ENCODE assay signal across 8 cellular contexts in genomic region chr6:109482913-109483743, GRCh38. TPM values are rescaled to one million over a fixed set of nuclear protein-coding genes. Genes with fewer than 3 reads are reported as not detected.
DNase-seq lines count a peak whose midpoint lies in the region; ATAC-seq lines count a peak whose summit lies in the region.

TSS of gene ZBTB24 (minus strand) at chr6:109483219. CDS start at chr6:109482026, 1,193 bp downstream.

- H3K9me3 ChIP-seq in ectodermal cell (ENCODE audit: control insufficient read depth, low read length) = no peaks in the 10 kb centered on the region

- H3K4me1 ChIP-seq in ectodermal cell (ENCODE audit: control insufficient read depth, insufficient read depth, low read length) = peaks cover 16% of the 10 kb centered on the region

- peaks cover 12% of the 10 kb centered on the region for H3K36me3 ChIP-seq in ectodermal cell (ENCODE audit: control insufficient read depth, insufficient read depth, low read length)

- peak within 1 kb of the TSS; percentile 93 for H3K4me3 ChIP-seq in ectodermal cell (ENCODE audit: insufficient read depth, low read depth, low read length)

- peaks cover 5% of the 10 kb centered on the region for H3K27me3 ChIP-seq in ectodermal cell (ENCODE audit: control insufficient read depth, insufficient read depth, low read length, poor library complexity, severe bottlenecking)

- ATAC-seq in GM19467 (IDR thresholded peaks at IDR 0.05; ENCODE audit: unreplicated experiment) = peak; percentile 83

- 0 to 1% methylated on average over 83 to 95 of the region's 98 CpGs for WGBS in ectodermal cell, 2 experiments

- H3K27ac ChIP-seq in ectodermal cell (ENCODE audit: insufficient read depth, low read depth, low read length, poor library complexity, severe bottlenecking) = peak within 1 kb of the TSS; percentile 31

- DNase-seq in COLO668 (lab: John Stamatoyannopoulos, UW; ENCODE audit: unreplicated experiment) (peak; percentile 91), HPDE6-E6E7 (ENCODE audit: extremely low spot score) (peak; percentile 86), medulla oblongata (ENCODE audit: extremely low spot score) (peak; percentile 92)
- peak; percentile 92 for DNase-seq in NK-92 treated with Interleukin-12 subunit alpha and Interleukin-12 subunit beta, amount 100 ng/mL, for 24 hours (lab: John Stamatoyannopoulos, UW)
- peak; percentile 68 to 74 for DNase-seq in activated CD8-positive, alpha-beta memory T cell treated with anti-CD3 and anti-CD28 coated beads for 1 hour (ENCODE audit: extremely low read depth in 1 of 2, low read depth in 1 of 2)
- DNase-seq in stimulated activated CD4-positive, alpha-beta T cell treated with anti-CD3 and anti-CD28 coated beads, TNF-alpha, amount 100 ng/mL, for 4 hours (ENCODE audit: low read depth in 3 of 3) = peak; percentile 74 to 81 (median 80)

RNA-seq across cellular contexts. Expression of gene ZBTB24, which starts in this region (rescaled TPM):
- polyA plus RNA-seq in ectodermal cell (2013, experiment 1 of 4) = 13.7 TPM
- polyA plus RNA-seq in ectodermal cell (2013, experiment 2 of 4) = 18.3 TPM
- polyA plus RNA-seq in ectodermal cell (2013, experiment 3 of 4) = 13.9 TPM
- polyA plus RNA-seq in ectodermal cell (2013, experiment 4 of 4) = 14.2 TPM

Comparison
In these comparisons a context has a peak if more than half of its experiments do, and no peak if none do; other contexts are left out.
1. Peak in every context shown above with its lines: DNase-seq, ATAC-seq, H3K4me3 ChIP-seq and H3K27ac ChIP-seq.